25 cellular contexts compared by ENCODE assay signal in the genomic region with DNA sequence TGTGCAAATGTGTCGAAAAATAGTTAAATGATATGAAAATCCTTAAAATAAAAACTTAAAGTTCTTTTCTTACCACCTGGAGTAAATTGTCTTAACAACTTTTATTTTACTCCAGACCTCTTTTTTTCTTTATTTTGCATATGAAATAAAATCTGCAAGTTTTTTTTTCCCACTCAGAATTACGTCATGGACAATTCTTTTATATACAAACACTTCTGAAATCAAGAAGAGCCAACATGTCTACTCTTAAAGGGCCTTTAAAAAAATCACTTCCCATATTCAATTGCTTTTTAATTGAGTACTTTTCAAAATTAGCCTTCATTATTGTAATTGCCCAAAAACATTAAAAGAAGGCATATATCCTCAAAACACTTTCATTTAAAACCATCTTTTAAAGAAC.
"Had no signal": no experiment of that assay in that cellular context is flagged by ENCODE, and none has a peak within 500 bp of the region (broad histone marks: within the 10 kb centered on the region; RNA-seq: fewer than 3 reads in every experiment).

No MANE protein-coding gene starts in this region.

- H3K27ac ChIP-seq: colonic mucosa, esophagus muscularis mucosa, gastrocnemius medialis, lower lobe of right lung, psoas muscle, skin epidermis, spleen, thoracic aorta, transverse colon, upper lobe of right lung, uterus had no signal

- DNase-seq: colonic mucosa; effector memory CD4-positive, alpha-beta T cell; gastrocnemius medialis; head of caudate nucleus; left ventricle myocardium superior; lower lobe of right lung; naive thymus-derived CD8-positive, alpha-beta T cell; nephron progenitor cell; nucleus accumbens; posterior cingulate gyrus; psoas muscle; right cardiac atrium; spleen; stimulated activated CD4-positive, alpha-beta T cell treated with anti-CD3 and anti-CD28 coated beads, Interleukin-4, amount 100 ng/mL, for 4 hours; stimulated activated naive CD8-positive, alpha-beta T cell treated with anti-CD3 and anti-CD28 coated beads, Interleukin-15, Interleukin-2, amounts not matched to agents 100 U/mL and 50 U/mL, for 24 hours; substantia nigra; transverse colon; upper lobe of right lung; uterus had no signal

- H3K9me3 ChIP-seq: colonic mucosa, esophagus muscularis mucosa, gastrocnemius medialis, lower lobe of right lung, psoas muscle, spleen, thoracic aorta, transverse colon, upper lobe of right lung, uterus had no signal

- H3K36me3 ChIP-seq: colonic mucosa, esophagus muscularis mucosa, gastrocnemius medialis, lower lobe of right lung, spleen, thoracic aorta, transverse colon, upper lobe of right lung, uterus had no signal

- H3K4me3 ChIP-seq: colonic mucosa, esophagus muscularis mucosa, gastrocnemius medialis, lower lobe of right lung, psoas muscle, skin epidermis, spleen, thoracic aorta, transverse colon, upper lobe of right lung, uterus had no signal

- ATAC-seq: gastrocnemius medialis; left ventricle myocardium superior; lower lobe of right lung; naive thymus-derived CD8-positive, alpha-beta T cell; psoas muscle; right cardiac atrium; stimulated activated memory B cell treated with anti-CD40 and anti-IgM and Interleukin-4, amounts not matched to agents 10 μg/mL and 1 μg/mL and 100 μg/mL, for 72 hours; stimulated activated naive CD8-positive, alpha-beta T cell treated with anti-CD3 and anti-CD28 coated beads, Interleukin-15, Interleukin-2, amounts not matched to agents 100 U/mL and 50 U/mL, for 24 hours; upper lobe of right lung had no signal

- FAIRE-seq: endothelial cell of umbilical vein, keratinocyte had no signal

- H3K27me3 ChIP-seq: colonic mucosa, esophagus muscularis mucosa, gastrocnemius medialis, spleen, transverse colon, upper lobe of right lung, uterus had no signal

- H3K4me1 ChIP-seq: colonic mucosa, esophagus muscularis mucosa, gastrocnemius medialis, lower lobe of right lung, psoas muscle, spleen, transverse colon, upper lobe of right lung, uterus had no signal
